In genomic region chr3:129442947-129443346, GRCh38 we compare ENCODE assay signal across 16 cellular contexts. TPM values are rescaled to one million over a fixed set of nuclear protein-coding genes. Genes with fewer than 3 reads are reported as not detected.
DNase-seq lines count a peak whose midpoint lies in the region; ATAC-seq, FAIRE-seq and TF ChIP-seq lines count a peak whose summit lies in the region.
"Had no signal": no experiment of that assay in that cellular context is flagged by ENCODE, and none has a peak within 500 bp of the region (broad histone marks: within the 10 kb centered on the region; RNA-seq: fewer than 3 reads in every experiment).

No MANE protein-coding gene starts in this region.

- peak overlapping the region; percentile 94 for H3K27ac Mint-ChIP-seq in central memory CD8-positive, alpha-beta T cell (ENCODE audit: low read depth)

- DNase-seq in right cardiac atrium (no peak), left ventricle myocardium superior (no peak), osteoblast (ENCODE audit: insufficient read length, low spot score, missing footprints) (no peak), frontal cortex (ENCODE audit: low spot score in 2 of 2) (no peak), posterior vena cava (ENCODE audit: low spot score) (no peak)
- DNase-seq in central memory CD8-positive, alpha-beta T cell (ENCODE audit: low spot score in 2 of 2), result no peak
- DNase-seq: activated T-cell treated with anti-CD3 and anti-CD28 coated beads, Interleukin-2, amount 50 U/mL, for 4 hours; NCI-H2081; NK-92 treated with Interleukin-12 subunit alpha and Interleukin-12 subunit beta, amount 100 ng/mL, for 24 hours; stimulated activated CD4-positive, alpha-beta T cell treated with anti-CD3 and anti-CD28 coated beads, Interleukin-15, amount 100 ng/mL, for 24 hours; WERI-Rb-1 had no signal

- H3K36me3 Mint-ChIP-seq in central memory CD8-positive, alpha-beta T cell (ENCODE audit: insufficient read depth), result peaks cover 16% of the 10 kb centered on the region

- H3K4me3 Mint-ChIP-seq in central memory CD8-positive, alpha-beta T cell, result no peak overlapping the region
- H3K4me3 Mint-ChIP-seq: activated T-cell treated with anti-CD3 and anti-CD28 coated beads, Interleukin-2, amount 50 U/mL, for 4 hours; CD14-positive monocyte had no signal

- ATAC-seq in right cardiac atrium, result no peak
- no peak for ATAC-seq in left ventricle myocardium superior
- no peak for ATAC-seq in central memory CD8-positive, alpha-beta T cell (replicated peaks; ENCODE audit: extremely low read depth, poor library complexity, severe bottlenecking)
- no peak for ATAC-seq in GM18909 (IDR thresholded peaks at IDR 0.05; ENCODE audit: poor library complexity, unreplicated experiment)
- ATAC-seq in GM18907 (IDR thresholded peaks at IDR 0.05; ENCODE audit: unreplicated experiment), result no peak
- ATAC-seq: activated T-cell treated with anti-CD3 and anti-CD28 coated beads, Interleukin-2, amount 50 U/mL, for 4 hours had no signal

- FAIRE-seq in frontal cortex (lab: Jason Lieb, UNC), result no peak

- peaks cover 22% of the 10 kb centered on the region for H3K4me1 ChIP-seq in right cardiac atrium (ENCODE audit: control insufficient read depth, insufficient read depth, low read length)
- peaks cover 43% of the 10 kb centered on the region for H3K4me1 ChIP-seq in osteoblast (ENCODE audit: insufficient read depth, low read length)

- H3K27me3 Mint-ChIP-seq in central memory CD8-positive, alpha-beta T cell, result no peaks in the 10 kb centered on the region

- intact Hi-C loops in right cardiac atrium (cut with DNase I) (no loop called here), left ventricle myocardium superior (cut with micrococcal nuclease) (no loop called here), posterior vena cava (cut with DNase I) (no loop called here)

- peak overlapping the region; percentile 87 for H3K4me2 ChIP-seq in osteoblast (ENCODE audit: insufficient read depth, low read length)

- no peaks in the 10 kb centered on the region for H3K9me3 ChIP-seq in right cardiac atrium (ENCODE audit: control insufficient read depth, low read length)
- H3K9me3 ChIP-seq in osteoblast (ENCODE audit: low read depth, low read length), result no peaks in the 10 kb centered on the region
- H3K9me3 ChIP-seq: SJSA1 had no signal

- no peak for TF ChIP-seq CTCF in osteoblast (IDR thresholded peaks at IDR 0.05; ENCODE audit: extremely low read depth, low read depth, low read length)

- H3K27me3 ChIP-seq in right cardiac atrium (ENCODE audit: control insufficient read depth, insufficient read depth) (no peaks in the 10 kb centered on the region), osteoblast (ENCODE audit: insufficient read depth, low read length) (no peaks in the 10 kb centered on the region)
- H3K27me3 ChIP-seq: SJSA1 had no signal

- no peaks in the 10 kb centered on the region for H4K20me1 ChIP-seq in osteoblast (ENCODE audit: insufficient read depth, low read length)

- H3K27ac ChIP-seq in right cardiac atrium (ENCODE audit: low read length) (peak overlapping the region; percentile 57), osteoblast (ENCODE audit: low read depth, low read length) (peak overlapping the region; percentile 95)
- H3K27ac ChIP-seq: WERI-Rb-1 had no signal

- H2AFZ ChIP-seq in osteoblast (ENCODE audit: low read length), result no peak overlapping the region

- H3K79me2 ChIP-seq in osteoblast (ENCODE audit: insufficient read depth, low read length), result peaks cover 67% of the 10 kb centered on the region

- no peaks in the 10 kb centered on the region for H3K9me3 Mint-ChIP-seq in central memory CD8-positive, alpha-beta T cell
- H3K9me3 Mint-ChIP-seq: activated T-cell treated with anti-CD3 and anti-CD28 coated beads, Interleukin-2, amount 50 U/mL, for 4 hours; CD14-positive monocyte had no signal

- H3K36me3 ChIP-seq in osteoblast (ENCODE audit: insufficient read depth, low read length), result no peaks in the 10 kb centered on the region

- H3K4me1 Mint-ChIP-seq in central memory CD8-positive, alpha-beta T cell, result peaks cover 37% of the 10 kb centered on the region

- H3K4me3 ChIP-seq in right cardiac atrium (ENCODE audit: low read length) (no peak overlapping the region), osteoblast (ENCODE audit: insufficient read depth, low read length) (no peak overlapping the region)
- H3K4me3 ChIP-seq: SJSA1 had no signal

RNA-seq across cellular contexts. Expression of gene IFT122, which starts 2.9 kb away (rescaled TPM):
- total RNA-seq in right cardiac atrium, result 10 to 100 TPM; 30.7 to 46.4 (median 35.9) TPM
- polyA plus RNA-seq in right cardiac atrium, result 17.7 TPM
- total RNA-seq in left ventricle myocardium superior, result 16.8 TPM
- total RNA-seq in osteoblast, result 30.4 and 30.6 TPM in 2 replicates
- total RNA-seq in frontal cortex, result 30.2 TPM
- total RNA-seq in posterior vena cava, result 10 to 100 TPM; 22.0 to 22.5 TPM

RNA-seq across cellular contexts. Expression of gene MBD4, which starts 3.2 kb away (rescaled TPM):
- total RNA-seq in right cardiac atrium (10 to 100 TPM; 25.3 to 52.1 (median 25.7) TPM), left ventricle myocardium superior (19.8 TPM), osteoblast (37.1 and 41.3 TPM in 2 replicates), frontal cortex (24.5 TPM), posterior vena cava (10 to 100 TPM; 23.1 to 24.9 TPM)
- 17.5 TPM for polyA plus RNA-seq in right cardiac atrium

RNA-seq across cellular contexts. Expression of gene EFCAB12, which starts 14.5 kb away (rescaled TPM):
- total RNA-seq in right cardiac atrium (under 1 TPM; 0.34 to 0.72 (median 0.42) TPM), left ventricle myocardium superior (not detected), osteoblast (under 0.01 TPM in 2 replicates), frontal cortex (0.41 TPM), posterior vena cava (under 1 TPM; 0.05 to 0.14 TPM)
- polyA plus RNA-seq in right cardiac atrium, result 0.29 TPM
- total RNA-seq: chondrocyte, SJSA1 had no signal
- polyA plus RNA-seq: CD14-positive monocyte had no signal
